8 cellular contexts compared by ENCODE assay signal in genomic region chr16:2267913-2268666, GRCh38. TPM values are rescaled to one million over a fixed set of nuclear protein-coding genes. Genes with fewer than 3 reads are reported as not detected.
DNase-seq lines count a peak whose midpoint lies in the region; ATAC-seq and TF ChIP-seq lines count a peak whose summit lies in the region.

Gene RNPS1, minus strand, starts transcription at chr16:2268126. Its CDS starts 3,483 bp downstream, at chr16:2264643.

- no peaks in the 10 kb centered on the region for H3K4me1 ChIP-seq in BE2C

- H3K27ac ChIP-seq in cingulate gyrus (ENCODE audit: low read depth, low read length): peak within 1 kb of the TSS; percentile 99
- H3K27ac ChIP-seq in layer of hippocampus (ENCODE audit: low read depth, low read length): peak within 1 kb of the TSS; percentile 99

- no peaks in the 10 kb centered on the region for H3K9me3 ChIP-seq in BE2C

- peak; percentile 74 for ATAC-seq in HG03439 (IDR thresholded peaks at IDR 0.05; ENCODE audit: unreplicated experiment)

- TF ChIP-seq CTCF in BE2C (IDR thresholded peaks at IDR 0.05; ENCODE audit: low read depth, low read length): no peak

- DNase-seq in BE2C (peak; percentile 97), GM19238 (ENCODE audit: insufficient read length, low spot score) (peak; percentile 100), NCI-H510A treated with DMSO at 0.1 percent for 48 hours (lab: John Stamatoyannopoulos, UW) (peak; percentile 89)
- peak; percentile 94 to 96 for DNase-seq in activated CD4-positive, alpha-beta T cell treated with anti-CD3 and anti-CD28 coated beads for 4 hours
- DNase-seq in stimulated activated CD4-positive, alpha-beta T cell treated with anti-CD3 and anti-CD28 coated beads, Interleukin-1b, Interleukin-23, amount 100 ng/mL, for 24 hours (ENCODE audit: low read depth in 4 of 4, low spot score in 1 of 4): peak; percentile 92 to 96 (median 95)

- H3K36me3 ChIP-seq in BE2C: peaks cover 29% of the 10 kb centered on the region

- H3K27me3 ChIP-seq in BE2C (no peaks in the 10 kb centered on the region), layer of hippocampus (ENCODE audit: control insufficient read depth, insufficient read depth, low read length) (no peaks in the 10 kb centered on the region)

- H3K4me3 ChIP-seq in BE2C (ENCODE audit: low read depth, low read length): peak within 1 kb of the TSS; percentile 79

RNA-seq across cellular contexts. Expression of gene RNPS1, which starts in this region (rescaled TPM):
- polyA plus RNA-seq in BE2C (2012; ENCODE audit: insufficient read depth, insufficient read length, low read depth): 443 TPM

Comparison
In these comparisons a context has a peak if more than half of its experiments do, and no peak if none do; other contexts are left out.
1. Peak in every context shown above with its lines: DNase-seq, ATAC-seq, H3K4me3 ChIP-seq and H3K27ac ChIP-seq.